Comparison of ENCODE assay signal across 8 cellular contexts in the genomic region with DNA sequence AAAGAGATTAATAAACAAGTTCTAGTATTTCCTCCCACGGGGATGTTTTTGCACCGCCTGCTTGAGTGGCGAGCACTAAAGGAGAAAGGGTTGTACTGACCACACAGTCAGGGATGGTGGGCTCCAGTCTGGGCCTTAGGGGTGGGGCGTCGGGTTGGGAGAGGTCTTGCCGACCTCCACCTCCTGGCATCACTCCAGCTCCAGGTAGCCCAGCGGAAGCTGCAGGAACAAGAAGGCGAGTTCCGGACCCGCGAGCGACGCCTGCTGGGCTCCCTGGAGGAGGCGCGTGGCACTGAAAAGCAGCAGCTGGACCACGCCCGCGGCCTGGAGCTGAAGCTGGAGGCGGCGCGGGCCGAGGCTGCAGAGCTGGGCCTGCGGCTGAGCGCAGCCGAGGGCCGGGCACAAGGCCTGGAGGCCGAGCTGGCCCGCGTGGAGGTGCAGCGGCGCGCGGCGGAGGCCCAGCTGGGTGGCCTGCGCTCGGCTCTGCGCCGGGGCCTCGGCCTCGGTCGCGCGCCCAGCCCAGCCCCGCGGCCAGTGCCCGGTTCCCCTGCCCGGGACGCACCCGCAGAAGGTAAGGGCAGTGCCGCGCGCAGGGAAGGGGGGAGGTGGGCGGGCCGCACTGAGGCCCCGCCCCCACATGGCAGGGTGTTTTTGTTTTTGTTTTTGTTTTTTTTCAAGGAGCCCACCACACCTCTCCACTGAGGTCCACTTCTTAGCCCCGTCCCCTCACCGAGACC. TPM values are rescaled to one million over a fixed set of nuclear protein-coding genes. Genes with fewer than 3 reads are reported as not detected.
DNase-seq lines count a peak whose midpoint lies in the region; ATAC-seq and TF ChIP-seq lines count a peak whose summit lies in the region.

No MANE protein-coding gene starts in this region.

- no peak overlapping the region for H3T11ph ChIP-seq in H9 (ENCODE audit: low read length)

- no peak overlapping the region for H2AFZ ChIP-seq in H9 (ENCODE audit: low read length)

- H3K56ac ChIP-seq in H9 (ENCODE audit: insufficient read length, low read depth, low read length), result no peak overlapping the region

- H3K27ac ChIP-seq in H9 (ENCODE audit: insufficient read length, low read depth, low read length), result no peak overlapping the region

- intact Hi-C loops in activated CD4-positive, alpha-beta memory T cell treated with anti-CD3 and anti-CD28 coated beads for 36 hours (cut with micrococcal nuclease), result loop anchor here (2.0 to 5.0 kb wide), 2 partner anchors 50 to 92 kb away; a partner anchor contains a TSS

- H3K23me2 ChIP-seq in H9 (ENCODE audit: insufficient read length, low read depth, low read length, poor library complexity, severe bottlenecking), result no peaks in the 10 kb centered on the region

- no peaks in the 10 kb centered on the region for H3K9me3 ChIP-seq in H9 (ENCODE audit: control insufficient read depth, low read depth, low read length)

- no peak overlapping the region for H3K4me2 ChIP-seq in H9 (ENCODE audit: insufficient read depth, insufficient read length, low read length)

- H4K5ac ChIP-seq in H9 (ENCODE audit: insufficient read length, low read depth, low read length), result no peak overlapping the region

- no peak overlapping the region for H2AK5ac ChIP-seq in H9 (ENCODE audit: insufficient read length, low read length)

- TF ChIP-seq CTCF in H9 (conservative IDR thresholded peaks at IDR 0.05), result peak; percentile 83

- DNase-seq in DMS153 treated with DMSO at 0.1 percent for 48 hours (lab: John Stamatoyannopoulos, UW; ENCODE audit: unreplicated experiment), result peak; percentile 59
- DNase-seq in H9, result peak; percentile 96
- peak; percentile 81 for DNase-seq in NCI-H226
- peak; percentile 91 for DNase-seq in activated CD4-positive, alpha-beta memory T cell treated with anti-CD3 and anti-CD28 coated beads for 36 hours
- peak; percentile 67 to 71 (median 70) for DNase-seq in effector memory CD8-positive, alpha-beta T cell
- DNase-seq in mesenteric fat pad (ENCODE audit: low spot score), result peak; percentile 95
- DNase-seq in stimulated activated CD8-positive, alpha-beta memory T cell treated with anti-CD3 and anti-CD28 coated beads, Interleukin-15, amount 100 ng/mL, for 1 hour (ENCODE audit: low read depth), result peak; percentile 52

- CTCF ChIA-PET in activated CD4-positive, alpha-beta memory T cell treated with anti-CD3 and anti-CD28 coated beads for 36 hours (lab: Charles Lee), result interaction anchor here (0.8 to 3.5 kb wide), 25 partner anchors 9 to 476 kb away, joined by 3 to 38 read pairs (median 4); a partner anchor contains a TSS

- no peak overlapping the region for H3K18ac ChIP-seq in H9 (ENCODE audit: insufficient read length, low read depth, low read length)

- no peaks in the 10 kb centered on the region for H3K27me3 Mint-ChIP-seq in H9 (ENCODE audit: low read depth)
- no peaks in the 10 kb centered on the region for H3K27me3 Mint-ChIP-seq in activated CD4-positive, alpha-beta memory T cell treated with anti-CD3 and anti-CD28 coated beads for 36 hours
- no peaks in the 10 kb centered on the region for H3K27me3 Mint-ChIP-seq in effector memory CD8-positive, alpha-beta T cell

- ATAC-seq in effector memory CD8-positive, alpha-beta T cell (replicated peaks), result peak; percentile 95
- no peak for ATAC-seq in GM21723 (IDR thresholded peaks at IDR 0.05; ENCODE audit: unreplicated experiment)

- no peak overlapping the region for H2BK120ac ChIP-seq in H9 (ENCODE audit: low read depth, low read length, poor library complexity, severe bottlenecking)

- H2BK5ac ChIP-seq in H9 (ENCODE audit: insufficient read length, low read length), result no peak overlapping the region

- H3K9ac ChIP-seq in H9 (ENCODE audit: extremely low read depth, insufficient read length, low read length), result no peak overlapping the region

- H3K4me1 Mint-ChIP-seq in H9, result peaks cover 3 to 8% of the 10 kb centered on the region in 2 experiments
- peaks cover 13% of the 10 kb centered on the region for H3K4me1 Mint-ChIP-seq in activated CD4-positive, alpha-beta memory T cell treated with anti-CD3 and anti-CD28 coated beads for 36 hours (ENCODE audit: low read depth)
- H3K4me1 Mint-ChIP-seq in effector memory CD8-positive, alpha-beta T cell (ENCODE audit: low read depth in 2 of 2), result peaks cover 12 to 14% of the 10 kb centered on the region in 2 donors

- no CpG with 5 or more reads among the region's 57 CpGs for WGBS in H9 (ENCODE audit: extremely low coverage, insufficient read length, low lambda C conversion rate)

- no peak overlapping the region; the same call in 1 of the 2 replicates for H3K14ac ChIP-seq in H9 (ENCODE audit: insufficient read depth, low read length)

- no peak overlapping the region for H3K4ac ChIP-seq in H9 (ENCODE audit: low read depth, low read length)

- no peaks in the 10 kb centered on the region for H3K27me3 ChIP-seq in H9 (ENCODE audit: insufficient read depth, low read length)

- peak overlapping the region; percentile 45 to 68 for H3K4me3 Mint-ChIP-seq in H9
- H3K4me3 Mint-ChIP-seq in activated CD4-positive, alpha-beta memory T cell treated with anti-CD3 and anti-CD28 coated beads for 36 hours, result peak overlapping the region; percentile 79
- H3K4me3 Mint-ChIP-seq in effector memory CD8-positive, alpha-beta T cell, result peak overlapping the region; percentile 87 to 91

- no peak overlapping the region for H3K23ac ChIP-seq in H9 (ENCODE audit: insufficient read length, low read depth, low read length)

- H2BK20ac ChIP-seq in H9 (ENCODE audit: low read depth, low read length, poor library complexity, severe bottlenecking), result no peak overlapping the region

- no peaks in the 10 kb centered on the region for H3K79me2 ChIP-seq in H9 (ENCODE audit: insufficient read depth, low read length)

- no peaks in the 10 kb centered on the region for H3K79me1 ChIP-seq in H9 (ENCODE audit: insufficient read depth, low read depth, low read length, poor library complexity, severe bottlenecking)

- H2BK12ac ChIP-seq in H9 (ENCODE audit: insufficient read length, low read depth, low read length), result no peak overlapping the region

- no peaks in the 10 kb centered on the region for H3K4me1 ChIP-seq in H9 (ENCODE audit: insufficient read depth, low read length)

- H3K9me3 Mint-ChIP-seq in H9, result no peaks in the 10 kb centered on the region
- no peaks in the 10 kb centered on the region for H3K9me3 Mint-ChIP-seq in activated CD4-positive, alpha-beta memory T cell treated with anti-CD3 and anti-CD28 coated beads for 36 hours
- no peaks in the 10 kb centered on the region for H3K9me3 Mint-ChIP-seq in effector memory CD8-positive, alpha-beta T cell

- no peaks in the 10 kb centered on the region for H4K20me1 ChIP-seq in H9 (ENCODE audit: control insufficient read depth, insufficient read depth, insufficient read length)

- no peak overlapping the region for H2BK15ac ChIP-seq in H9 (ENCODE audit: low read depth, low read length)

- H3K36me3 Mint-ChIP-seq in H9 (ENCODE audit: insufficient read depth in 1 of 3, low read depth in 3 of 3), result peaks cover 10 to 26% (median 20%) of the 10 kb centered on the region in 3 experiments
- peaks cover 5% of the 10 kb centered on the region for H3K36me3 Mint-ChIP-seq in activated CD4-positive, alpha-beta memory T cell treated with anti-CD3 and anti-CD28 coated beads for 36 hours
- peaks cover 12% of the 10 kb centered on the region for H3K36me3 Mint-ChIP-seq in effector memory CD8-positive, alpha-beta T cell (ENCODE audit: insufficient read depth)

- POLR2A ChIA-PET in activated CD4-positive, alpha-beta memory T cell treated with anti-CD3 and anti-CD28 coated beads for 36 hours (lab: Charles Lee), result interaction anchor here (1.0 to 1.1 kb wide), 2 partner anchors 56 to 86 kb away, joined by 3 to 4 read pairs; no protein-coding TSS in a partner anchor

- H3K27ac Mint-ChIP-seq in H9, result no peak overlapping the region
- peak overlapping the region; percentile 42 for H3K27ac Mint-ChIP-seq in activated CD4-positive, alpha-beta memory T cell treated with anti-CD3 and anti-CD28 coated beads for 36 hours
- H3K27ac Mint-ChIP-seq in effector memory CD8-positive, alpha-beta T cell, result peak overlapping the region; percentile 77 to 82

- H4K8ac ChIP-seq in H9 (replicated peaks; ENCODE audit: insufficient read length, low read depth, low read length), result no peak overlapping the region

- no peak overlapping the region for H4K91ac ChIP-seq in H9 (ENCODE audit: insufficient read length, low read depth, low read length)

RNA-seq across cellular contexts. Expression of a gene that starts 19.7 kb away (rescaled TPM):
- total RNA-seq in H9 (2021), result 146 and 152 TPM in 2 replicates
- not detected for total RNA-seq in activated CD4-positive, alpha-beta memory T cell treated with anti-CD3 and anti-CD28 coated beads for 36 hours
- total RNA-seq in mesenteric fat pad, result 25.9 TPM

RNA-seq across cellular contexts. Expression of a gene that starts 39.0 kb away (rescaled TPM):
- total RNA-seq in H9 (2021) (40.2 and 40.7 TPM in 2 replicates), mesenteric fat pad (14.4 TPM)
- total RNA-seq in activated CD4-positive, alpha-beta memory T cell treated with anti-CD3 and anti-CD28 coated beads for 36 hours, result 10 to 100 TPM; 15.9 to 18.7 TPM

RNA-seq across cellular contexts. Expression of a gene that starts 51.0 kb away (rescaled TPM):
- total RNA-seq in H9 (2021) (53.6 and 62.0 TPM in 2 replicates), mesenteric fat pad (37.7 TPM)
- total RNA-seq in activated CD4-positive, alpha-beta memory T cell treated with anti-CD3 and anti-CD28 coated beads for 36 hours, result 10 to 100 TPM; 41.8 to 45.9 TPM

Comparison
In these comparisons a context has a peak if more than half of its experiments do, and no peak if none do; other contexts are left out.
1. H3K27ac Mint-ChIP-seq: peak in activated CD4-positive, alpha-beta memory T cell treated with anti-CD3 and anti-CD28 coated beads for 36 hours (single experiment) and effector memory CD8-positive, alpha-beta T cell (2 of 2); none in H9 (0 of 3).
2. RNA of a gene that starts 19.7 kb away (total RNA-seq): 146 to 152 TPM in H9 and 25.9 TPM in mesenteric fat pad (single experiment); not detected in activated CD4-positive, alpha-beta memory T cell treated with anti-CD3 and anti-CD28 coated beads for 36 hours; every median in the first group is over 10 times any median in the second.
3. Peak in every context shown above with its lines, with median percentiles within 50 percentile points of each other: DNase-seq and H3K4me3 Mint-ChIP-seq.